29 cellular contexts compared by ENCODE assay signal in genomic region chr11:11847082-11847481, GRCh38. TPM values are rescaled to one million over a fixed set of nuclear protein-coding genes. Genes with fewer than 3 reads are reported as not detected.
DNase-seq lines count a peak whose midpoint lies in the region; ATAC-seq and TF ChIP-seq lines count a peak whose summit lies in the region.
"Had no signal": no experiment of that assay in that cellular context is flagged by ENCODE, and none has a peak within 500 bp of the region (broad histone marks: within the 10 kb centered on the region; RNA-seq: fewer than 3 reads in every experiment).

No MANE protein-coding gene starts in this region.

- no peaks in the 10 kb centered on the region for H3K9me3 Mint-ChIP-seq in activated CD4-positive, alpha-beta T cell treated with anti-CD3 and anti-CD28 coated beads, Interleukin-2, amount 10 ng/mL, durations not matched to agents 24 days and 14 days
- H3K9me3 Mint-ChIP-seq in CD4-positive, alpha-beta T cell = no peaks in the 10 kb centered on the region
- no peaks in the 10 kb centered on the region for H3K9me3 Mint-ChIP-seq in T-cell
- H3K9me3 Mint-ChIP-seq: activated CD8-positive, alpha-beta T cell treated with anti-CD3 and anti-CD28 coated beads for 36 hours; activated naive CD4-positive, alpha-beta T cell treated with anti-CD3 and anti-CD28 coated beads, Interleukin-2, amount 10 ng/mL, durations not matched to agents 7 days and 5 days; central memory CD8-positive, alpha-beta T cell; stimulated activated memory B cell treated with anti-CD40 and anti-IgM and Interleukin-4, amounts not matched to agents 10 μg/mL and 1 μg/mL and 100 μg/mL, for 72 hours; WTC11 had no signal

- intact Hi-C loops in activated CD4-positive, alpha-beta T cell treated with anti-CD3 and anti-CD28 coated beads, Interleukin-2, amount 10 ng/mL, durations not matched to agents 24 days and 14 days (cut with micrococcal nuclease) = loop anchor here (10.0 kb wide), 1 partner anchor 222 kb away; the partner anchor contains the start of gene GALNT18
- intact Hi-C loops in CD4-positive, alpha-beta T cell (cut with DNase I, micrococcal nuclease) = loop anchor here (5.0 to 10.0 kb wide), 2 partner anchors 35 to 1618 kb away; partner anchors contain the start of gene BTBD10 (in 1 of the 2)

- H3K27ac Mint-ChIP-seq in activated CD4-positive, alpha-beta T cell treated with anti-CD3 and anti-CD28 coated beads, Interleukin-2, amount 10 ng/mL, durations not matched to agents 24 days and 14 days = peak overlapping the region; percentile 46
- no peak overlapping the region for H3K27ac Mint-ChIP-seq in CD4-positive, alpha-beta T cell
- H3K27ac Mint-ChIP-seq in T-cell = peak overlapping the region; percentile 59 to 62
- H3K27ac Mint-ChIP-seq: activated naive CD4-positive, alpha-beta T cell treated with anti-CD3 and anti-CD28 coated beads, Interleukin-2, amount 10 ng/mL, durations not matched to agents 7 days and 5 days; stimulated activated memory B cell treated with anti-CD40 and anti-IgM and Interleukin-4, amounts not matched to agents 10 μg/mL and 1 μg/mL and 100 μg/mL, for 72 hours; WTC11 had no signal

- H3K27ac ChIP-seq in CD4-positive, alpha-beta T cell (ENCODE audit: low read depth, low read length) = no peak overlapping the region
- H3K27ac ChIP-seq: KMS-11, spleen, testis, uterus had no signal

- H3K27me3 Mint-ChIP-seq in activated CD4-positive, alpha-beta T cell treated with anti-CD3 and anti-CD28 coated beads, Interleukin-2, amount 10 ng/mL, durations not matched to agents 24 days and 14 days = no peaks in the 10 kb centered on the region
- no peaks in the 10 kb centered on the region for H3K27me3 Mint-ChIP-seq in CD4-positive, alpha-beta T cell
- no peaks in the 10 kb centered on the region for H3K27me3 Mint-ChIP-seq in T-cell
- H3K27me3 Mint-ChIP-seq: activated CD8-positive, alpha-beta T cell treated with anti-CD3 and anti-CD28 coated beads for 36 hours; activated naive CD4-positive, alpha-beta T cell treated with anti-CD3 and anti-CD28 coated beads, Interleukin-2, amount 10 ng/mL, durations not matched to agents 7 days and 5 days; central memory CD8-positive, alpha-beta T cell; stimulated activated memory B cell treated with anti-CD40 and anti-IgM and Interleukin-4, amounts not matched to agents 10 μg/mL and 1 μg/mL and 100 μg/mL, for 72 hours had no signal

- no peak overlapping the region for H3K4me3 Mint-ChIP-seq in activated CD4-positive, alpha-beta T cell treated with anti-CD3 and anti-CD28 coated beads, Interleukin-2, amount 10 ng/mL, durations not matched to agents 24 days and 14 days
- peak overlapping the region; percentile 17 for H3K4me3 Mint-ChIP-seq in CD4-positive, alpha-beta T cell
- H3K4me3 Mint-ChIP-seq in T-cell = peak overlapping the region; percentile 22 to 31 (median 27)
- H3K4me3 Mint-ChIP-seq: activated CD8-positive, alpha-beta T cell treated with anti-CD3 and anti-CD28 coated beads for 36 hours; activated naive CD4-positive, alpha-beta T cell treated with anti-CD3 and anti-CD28 coated beads, Interleukin-2, amount 10 ng/mL, durations not matched to agents 7 days and 5 days; central memory CD8-positive, alpha-beta T cell; stimulated activated memory B cell treated with anti-CD40 and anti-IgM and Interleukin-4, amounts not matched to agents 10 μg/mL and 1 μg/mL and 100 μg/mL, for 72 hours; WTC11 had no signal

- TF ChIP-seq CTCF in CD4-positive, alpha-beta T cell (IDR thresholded peaks at IDR 0.05) = no peak

- no peaks in the 10 kb centered on the region for H3K9me3 ChIP-seq in CD4-positive, alpha-beta T cell (ENCODE audit: control insufficient read depth, low read length)
- H3K9me3 ChIP-seq: ascending aorta, BE2C, Caco-2, HAP-1, spleen, testis, uterus had no signal

- H3K4me1 Mint-ChIP-seq in activated CD4-positive, alpha-beta T cell treated with anti-CD3 and anti-CD28 coated beads, Interleukin-2, amount 10 ng/mL, durations not matched to agents 24 days and 14 days = peaks cover 50% of the 10 kb centered on the region
- H3K4me1 Mint-ChIP-seq in CD4-positive, alpha-beta T cell (ENCODE audit: low read depth) = peaks cover 32% of the 10 kb centered on the region
- H3K4me1 Mint-ChIP-seq in T-cell = peaks cover 37 to 40% (median 37%) of the 10 kb centered on the region in 3 donors

- no peak for DNase-seq in activated CD4-positive, alpha-beta T cell treated with anti-CD3 and anti-CD28 coated beads, Interleukin-2, amount 10 ng/mL, durations not matched to agents 24 days and 14 days
- DNase-seq in activated CD4-positive, alpha-beta T cell treated with anti-CD3 and anti-CD28 coated beads, Interleukin-2, amount 50 U/mL, for 1 hour = no peak
- DNase-seq in CD4-positive, alpha-beta T cell = no peak
- no peak for DNase-seq in T-cell
- DNase-seq in left kidney (ENCODE audit: low read depth, low spot score) = peak; percentile 61
- DNase-seq in NCI-H1105 (lab: John Stamatoyannopoulos, UW) = no peak
- no peak for DNase-seq in OCI-M1 (lab: John Stamatoyannopoulos, UW)
- DNase-seq: activated CD8-positive, alpha-beta T cell treated with anti-CD3 and anti-CD28 coated beads for 36 hours; activated naive CD4-positive, alpha-beta T cell treated with anti-CD3 and anti-CD28 coated beads, Interleukin-2, amount 10 ng/mL, durations not matched to agents 7 days and 5 days; activated T-cell treated with anti-CD3 and anti-CD28 coated beads, Interleukin-2, amount 50 U/mL, for 1 hour; BE2C; Caco-2; kidney glomerular epithelial cell; NCI-H1694; NCI-H82; nucleus accumbens; PC-3; SHP77; spleen; stimulated activated CD4-positive, alpha-beta T cell treated with anti-CD3 and anti-CD28 coated beads, Interleukin-4, amount 100 ng/mL, for 1 hour; testis; uterus had no signal

- ATAC-seq in CD4-positive, alpha-beta T cell (ENCODE audit: poor library complexity) = no peak
- ATAC-seq in T-cell (replicated peaks in 1 of 4) (no peak), GM18861 (IDR thresholded peaks at IDR 0.05; ENCODE audit: unreplicated experiment) (no peak)
- ATAC-seq: activated CD8-positive, alpha-beta T cell treated with anti-CD3 and anti-CD28 coated beads for 36 hours; PC-3; stimulated activated memory B cell treated with anti-CD40 and anti-IgM and Interleukin-4, amounts not matched to agents 10 μg/mL and 1 μg/mL and 100 μg/mL, for 72 hours; WTC11 had no signal

- CTCF ChIA-PET in CD4-positive, alpha-beta T cell (lab: Charles Lee) = no interaction called here
- CTCF ChIA-PET in T-cell (lab: Charles Lee) = interaction anchor here (0.6 to 1.9 kb wide), 6 partner anchors 10 to 727 kb away, joined by 3 to 13 read pairs (median 3); no protein-coding TSS in a partner anchor

- peaks cover 5% of the 10 kb centered on the region for H3K36me3 Mint-ChIP-seq in activated CD4-positive, alpha-beta T cell treated with anti-CD3 and anti-CD28 coated beads, Interleukin-2, amount 10 ng/mL, durations not matched to agents 24 days and 14 days (ENCODE audit: low read depth)
- no peaks in the 10 kb centered on the region for H3K36me3 Mint-ChIP-seq in CD4-positive, alpha-beta T cell (ENCODE audit: low read depth)
- no peaks in the 10 kb centered on the region for H3K36me3 Mint-ChIP-seq in T-cell
- H3K36me3 Mint-ChIP-seq: stimulated activated memory B cell treated with anti-CD40 and anti-IgM and Interleukin-4, amounts not matched to agents 10 μg/mL and 1 μg/mL and 100 μg/mL, for 72 hours; WTC11 had no signal

- POLR2A ChIA-PET in CD4-positive, alpha-beta T cell (lab: Charles Lee) = no interaction called here
- POLR2A ChIA-PET in T-cell (lab: Charles Lee) = interaction anchor here in 1 of 2 donors (0.7 kb wide), 1 partner anchor 379 kb away, joined by 3 read pairs; no protein-coding TSS in a partner anchor

- no peaks in the 10 kb centered on the region for H3K27me3 ChIP-seq in CD4-positive, alpha-beta T cell (ENCODE audit: control insufficient read depth, insufficient read depth, low read length)
- H3K27me3 ChIP-seq: ascending aorta, BE2C, spleen, testis, uterus had no signal

RNA-seq across cellular contexts. Expression of gene USP47, which starts 5.3 kb away (rescaled TPM):
- 51.9 and 54.0 TPM in 2 replicates for total RNA-seq in activated CD4-positive, alpha-beta T cell treated with anti-CD3 and anti-CD28 coated beads, Interleukin-2, amount 10 ng/mL, durations not matched to agents 24 days and 14 days
- total RNA-seq in CD4-positive, alpha-beta T cell = 100 to 1,000 TPM in 1 of 2 experiments, 10 to 100 TPM in 1; 97.0 to 100 TPM
- total RNA-seq in T-cell = 10 to 100 TPM; 49.3 to 77.6 (median 58.6) TPM
